26 cellular contexts compared by ENCODE assay signal in genomic region chr3:165619077-165619476, GRCh38.
"Had no signal": no experiment of that assay in that cellular context is flagged by ENCODE, and none has a peak within 500 bp of the region (broad histone marks: within the 10 kb centered on the region; RNA-seq: fewer than 3 reads in every experiment).

No MANE protein-coding gene starts in this region.

- H3K4me1 ChIP-seq: stomach, suprapubic skin, testis, thyroid gland, tibial artery, tibial nerve, transverse colon, upper lobe of left lung, upper lobe of right lung, uterus, vagina had no signal

- H3K9me3 ChIP-seq: testis, thoracic aorta, thyroid gland, tibial artery, uterus, vagina had no signal

- H3K36me3 ChIP-seq: stomach, suprapubic skin, thoracic aorta, thyroid gland, tibial artery, tibial nerve, transverse colon, upper lobe of left lung, upper lobe of right lung, uterus, vagina had no signal

- ATAC-seq: stimulated activated effector memory CD8-positive, alpha-beta T cell treated with anti-CD3 and anti-CD28 coated beads, Interleukin-12 subunit alpha, Interleukin-12 subunit beta, amount 100 ng/mL, for 72 hours; stimulated activated memory B cell treated with anti-CD40 and anti-IgM and Interleukin-4, amounts not matched to agents 10 μg/mL and 1 μg/mL and 100 μg/mL, for 72 hours; stimulated activated naive B cell treated with anti-CD40 and anti-IgM and Interleukin-4, amounts not matched to agents 10 μg/mL and 1 μg/mL and 100 μg/mL, for 72 hours; stimulated activated naive CD8-positive, alpha-beta T cell treated with anti-CD3 and anti-CD28 coated beads, Interleukin-15, amount 100 ng/mL, for 72 hours; stimulated activated naive CD8-positive, alpha-beta T cell treated with anti-CD3 and anti-CD28 coated beads, Interleukin-15, Interleukin-2, amounts not matched to agents 100 U/mL and 50 U/mL, for 24 hours; upper lobe of right lung had no signal

- H3K27ac ChIP-seq: stomach, suprapubic skin, testis, thoracic aorta, thyroid gland, tibial artery, tibial nerve, upper lobe of left lung, upper lobe of right lung, uterus, vagina had no signal

- DNase-seq: stimulated activated CD4-positive, alpha-beta T cell treated with anti-CD3 and anti-CD28 coated beads, Interleukin-2, amount 100 ng/mL, for 48 hours; stimulated activated CD4-positive, alpha-beta T cell treated with anti-CD3 and anti-CD28 coated beads, Interleukin-4, amount 100 ng/mL, for 1 hour; stimulated activated CD4-positive, alpha-beta T cell treated with anti-CD3 and anti-CD28 coated beads, Interleukin-4, amount 100 ng/mL, for 24 hours; stimulated activated CD4-positive, alpha-beta T cell treated with anti-CD3 and anti-CD28 coated beads, Interleukin-4, amount 100 ng/mL, for 4 hours; stimulated activated CD8-positive, alpha-beta memory T cell treated with anti-CD3 and anti-CD28 coated beads, Interleukin-4, amount 100 ng/mL, for 48 hours; stimulated activated naive B cell treated with anti-CD40 and anti-IgM and Interleukin-4, amounts not matched to agents 10 μg/mL and 1 μg/mL and 100 μg/mL, for 72 hours; stimulated activated naive CD4-positive, alpha-beta T cell; stimulated activated naive CD4-positive, alpha-beta T cell treated with Interleukin-2 at 50 U/mL for 16 hours; stimulated activated naive CD8-positive, alpha-beta T cell treated with anti-CD3 and anti-CD28 coated beads, Interleukin-15, amount 100 ng/mL, for 72 hours; stimulated activated naive CD8-positive, alpha-beta T cell treated with anti-CD3 and anti-CD28 coated beads, Interleukin-15, Interleukin-2, amounts not matched to agents 100 U/mL and 50 U/mL, for 24 hours; stomach; substantia nigra; testis; thyroid gland; tibial artery; transverse colon; trophoblast cell; upper lobe of left lung; upper lobe of right lung; uterus had no signal

- H3K4me3 ChIP-seq: stomach, suprapubic skin, testis, thoracic aorta, thyroid gland, tibial artery, tibial nerve, transverse colon, upper lobe of left lung, upper lobe of right lung, uterus, vagina had no signal

- H3K27me3 ChIP-seq: stomach, suprapubic skin, testis, thyroid gland, tibial artery, tibial nerve, transverse colon, upper lobe of left lung, upper lobe of right lung, uterus, vagina had no signal
